Comparison of ENCODE assay signal across 1 cellular context in genomic region chr5:36240779-36241635, GRCh38.
TF ChIP-seq lines count a peak whose summit lies in the region.

No MANE protein-coding gene starts in this region.

TF ChIP-seq in H1, 55 proteins besides CTCF, POLR2A, EP300 and RAD21 (continued from another document):
- no peak for TF ChIP-seq CHD7 (IDR thresholded peaks at IDR 0.05; ENCODE audit: insufficient replicate concordance, low read length)
- TF ChIP-seq HDAC6 (IDR thresholded peaks at IDR 0.05; ENCODE audit: low read depth, low read length), result no peak
- no peak for TF ChIP-seq CBX8 (IDR thresholded peaks at IDR 0.05; ENCODE audit: borderline replicate concordance, low read depth, low read length)
- no peak for TF ChIP-seq GABPA (IDR thresholded peaks at IDR 0.05; ENCODE audit: borderline replicate concordance, insufficient read depth, low read length)
- TF ChIP-seq CTBP2 (IDR thresholded peaks at IDR 0.05; ENCODE audit: borderline replicate concordance, insufficient read depth, insufficient read length, low read length), result no peak
- TF ChIP-seq NRF1 (IDR thresholded peaks at IDR 0.05; ENCODE audit: low read depth, low read length), result no peak
- peak; percentile 34; the same call in 1 of the 2 replicates for TF ChIP-seq TBP (IDR thresholded peaks at IDR 0.05; ENCODE audit: low read depth, low read length)
- TF ChIP-seq SP1 (IDR thresholded peaks at IDR 0.05; ENCODE audit: low read depth, low read length), result no peak
- peak; percentile 44 for TF ChIP-seq ASH2L (IDR thresholded peaks at IDR 0.05; ENCODE audit: low read length)
- TF ChIP-seq CEBPB (IDR thresholded peaks at IDR 0.05; ENCODE audit: low read depth, low read length), result no peak
- no peak for TF ChIP-seq SRF (IDR thresholded peaks at IDR 0.05; ENCODE audit: low read depth, low read length)
- TF ChIP-seq SP4 (IDR thresholded peaks at IDR 0.05; ENCODE audit: low read length), result no peak
- TF ChIP-seq JUND (IDR thresholded peaks at IDR 0.05; ENCODE audit: low read length), result no peak
- TF ChIP-seq PHF8 (conservative IDR thresholded peaks at IDR 0.05; ENCODE audit: low read depth, low read length), result peak; percentile 71
- no peak for TF ChIP-seq POU5F1 (IDR thresholded peaks at IDR 0.05; ENCODE audit: low read depth, low read length)
- TF ChIP-seq HDAC2 (IDR thresholded peaks at IDR 0.05; ENCODE audit: borderline replicate concordance in 1 of 2, low read depth in 2 of 2, low read length in 2 of 2), result no peak; a peak in 2 of 4 replicates
- no peak for TF ChIP-seq ATF3 (IDR thresholded peaks at IDR 0.05; ENCODE audit: insufficient read depth, low read depth, low read length)
- TF ChIP-seq, protein P1, sequence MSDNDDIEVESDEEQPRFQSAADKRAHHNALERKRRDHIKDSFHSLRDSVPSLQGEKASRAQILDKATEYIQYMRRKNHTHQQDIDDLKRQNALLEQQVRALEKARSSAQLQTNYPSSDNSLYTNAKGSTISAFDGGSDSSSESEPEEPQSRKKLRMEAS (IDR thresholded peaks at IDR 0.05), result peak; percentile 11; the same call in 1 of the 2 replicates
- peak; percentile 65 for TF ChIP-seq TAF1 (IDR thresholded peaks at IDR 0.05; ENCODE audit: low read depth, low read length)
- no peak for TF ChIP-seq SIX5 (IDR thresholded peaks at IDR 0.05; ENCODE audit: low read depth, low read length)
- TF ChIP-seq USF2 (IDR thresholded peaks at IDR 0.05; ENCODE audit: low read length), result no peak
- no peak for TF ChIP-seq TEAD4 (IDR thresholded peaks at IDR 0.05; ENCODE audit: low read depth, low read length)
- no peak; the same call in 1 of the 2 replicates for TF ChIP-seq CHD1 (IDR thresholded peaks at IDR 0.05; ENCODE audit: low read depth, low read length)
- no peak for TF ChIP-seq BRCA1 (IDR thresholded peaks at IDR 0.05; ENCODE audit: low read depth, low read length)
- TF ChIP-seq KDM4A (IDR thresholded peaks at IDR 0.05; ENCODE audit: low read depth, low read length, severe bottlenecking), result peak; percentile 93
- TF ChIP-seq KDM5A (IDR thresholded peaks at IDR 0.05; ENCODE audit: low read length), result no peak
- no peak for TF ChIP-seq TCF12 (IDR thresholded peaks at IDR 0.05; ENCODE audit: low read depth, low read length)
- no peak for TF ChIP-seq ZNF274 (IDR thresholded peaks at IDR 0.05; ENCODE audit: borderline replicate concordance, extremely low read depth, low read length)
